13 cellular contexts compared by ENCODE assay signal in genomic region chrX:120672389-120672788, GRCh38. TPM values are rescaled to one million over a fixed set of nuclear protein-coding genes. Genes with fewer than 3 reads are reported as not detected.
DNase-seq lines count a peak whose midpoint lies in the region; ATAC-seq and TF ChIP-seq lines count a peak whose summit lies in the region.
"Had no signal": no experiment of that assay in that cellular context is flagged by ENCODE, and none has a peak within 500 bp of the region (broad histone marks: within the 10 kb centered on the region; RNA-seq: fewer than 3 reads in every experiment).

No MANE protein-coding gene starts in this region.

- H3K27me3 Mint-ChIP-seq in Calu3 (ENCODE audit: unreplicated experiment) = no peaks in the 10 kb centered on the region

- CTCF ChIA-PET in Calu3 (lab: Charles Lee) (interaction anchor here (0.6 kb wide), 1 partner anchor 180 kb away, joined by 3 read pairs; no protein-coding TSS in a partner anchor), SK-N-SH (lab: Yijun Ruan, JAX) (interaction anchor here (0.6 kb wide), 1 partner anchor 9 kb away, joined by 3 read pairs; no protein-coding TSS in a partner anchor)

- peak; percentile 50 for DNase-seq in Calu3
- DNase-seq in SK-N-SH = no peak
- peak; percentile 74 for DNase-seq in fibroblast of villous mesenchyme (ENCODE audit: low read depth)
- DNase-seq in psoas muscle = peak; percentile 44 to 69
- DNase-seq in activated CD4-positive, alpha-beta T cell treated with anti-CD3 and anti-CD28 coated beads for 48 hours = no peak
- DNase-seq in dedifferentiated amniotic fluid mesenchymal stem cell (ENCODE audit: extremely low spot score) = no peak
- DNase-seq: hippocampal formation, NCI-H1930, transverse colon had no signal

- TF ChIP-seq EP300 in SK-N-SH (IDR thresholded peaks at IDR 0.05; ENCODE audit: borderline replicate concordance in 1 of 2, low read depth in 1 of 2, low read length in 1 of 2) = no peak

- peaks cover 25% of the 10 kb centered on the region for H3K4me1 Mint-ChIP-seq in Calu3 (ENCODE audit: low read depth, unreplicated experiment)

- H3K4me3 ChIP-seq in SK-N-SH (ENCODE audit: low read depth in 2 of 2, low read length in 1 of 2) (no peak overlapping the region), fibroblast of villous mesenchyme (ENCODE audit: low read depth, low read length) (no peak overlapping the region), psoas muscle (no peak overlapping the region)
- H3K4me3 ChIP-seq: skin epidermis, transverse colon had no signal

- no peaks in the 10 kb centered on the region for H3K9me3 Mint-ChIP-seq in Calu3 (ENCODE audit: low read depth, unreplicated experiment)

- no peak for TF ChIP-seq CTCF in Calu3 (IDR thresholded peaks at IDR 0.05; ENCODE audit: unreplicated experiment)
- no peak for TF ChIP-seq CTCF in SK-N-SH (IDR thresholded peaks at IDR 0.05)
- no peak for TF ChIP-seq CTCF in fibroblast of villous mesenchyme (IDR thresholded peaks at IDR 0.05; ENCODE audit: insufficient read depth, low read depth, low read length)
- no peak for TF ChIP-seq CTCF in psoas muscle (IDR thresholded peaks at IDR 0.05)

- H3K27ac Mint-ChIP-seq in Calu3 (ENCODE audit: unreplicated experiment) = peak overlapping the region; percentile 79
- H3K27ac Mint-ChIP-seq: activated T-helper 1 cell treated with anti-CD3 and anti-CD28 coated beads, Interleukin-12 subunit alpha, Interleukin-12 subunit beta, Interleukin-2, Interleukin-4 antibody, amounts not matched to agents 30 ng/mL and 10 ng/mL and 1 ng/mL, durations not matched to agents 14 hours and 24 hours and 36 hours had no signal

- H3K36me3 ChIP-seq in SK-N-SH (replicated peaks in 1 of 2; ENCODE audit: control insufficient read depth in 1 of 2, insufficient read depth in 2 of 2, low read length in 1 of 2) = no peaks in the 10 kb centered on the region
- no peaks in the 10 kb centered on the region for H3K36me3 ChIP-seq in psoas muscle (ENCODE audit: insufficient read depth in 1 of 2, low read depth in 1 of 2)
- H3K36me3 ChIP-seq: transverse colon had no signal

- TF ChIP-seq RAD21 in SK-N-SH (IDR thresholded peaks at IDR 0.05; ENCODE audit: low read length) = no peak

- H3K9me3 ChIP-seq in SK-N-SH (no peaks in the 10 kb centered on the region), psoas muscle (no peaks in the 10 kb centered on the region)
- H3K9me3 ChIP-seq: transverse colon had no signal

- H3K4me2 ChIP-seq in SK-N-SH = no peak overlapping the region

- POLR2A ChIA-PET in SK-N-SH (lab: Yijun Ruan, JAX) = no interaction called here

- H3K27me3 ChIP-seq in SK-N-SH (ENCODE audit: insufficient read depth) (no peaks in the 10 kb centered on the region), psoas muscle (ENCODE audit: insufficient read depth in 3 of 3, low read length in 2 of 3) (no peaks in the 10 kb centered on the region)
- H3K27me3 ChIP-seq: transverse colon had no signal

- H3F3A ChIP-seq in SK-N-SH (replicated peaks; ENCODE audit: insufficient read depth) = peaks cover 3% of the 10 kb centered on the region

- H4K20me1 ChIP-seq in SK-N-SH (ENCODE audit: insufficient read depth) = no peaks in the 10 kb centered on the region

- 9% methylated on average over 3 of the region's 3 CpGs for WGBS in SK-N-SH (ENCODE audit: low lambda C conversion rate)
- 17 to 39% (median 27%) methylated on average over 3 of the region's 3 CpGs for WGBS in psoas muscle, 3 donors

- H3K27ac ChIP-seq in SK-N-SH (ENCODE audit: low read depth in 2 of 2, low read length in 1 of 2) (peak overlapping the region in 1 of 2 experiments; percentile 79; a peak in 2 of 4 replicates), psoas muscle (no peak overlapping the region)
- H3K27ac ChIP-seq: transverse colon had no signal

- no peaks in the 10 kb centered on the region for H3K9me2 ChIP-seq in SK-N-SH

- H3K4me1 ChIP-seq in SK-N-SH (ENCODE audit: control insufficient read depth in 1 of 2, insufficient read depth in 2 of 2, low read depth in 1 of 2, low read length in 1 of 2) (no peaks in the 10 kb centered on the region), psoas muscle (no peaks in the 10 kb centered on the region)
- H3K4me1 ChIP-seq: transverse colon had no signal

- no peaks in the 10 kb centered on the region for H3K79me2 ChIP-seq in SK-N-SH (ENCODE audit: insufficient read depth)

- no peak overlapping the region for H3K4me3 Mint-ChIP-seq in Calu3 (ENCODE audit: low read depth, unreplicated experiment)
- H3K4me3 Mint-ChIP-seq: activated T-helper 1 cell treated with anti-CD3 and anti-CD28 coated beads, Interleukin-12 subunit alpha, Interleukin-12 subunit beta, Interleukin-2, Interleukin-4 antibody, amounts not matched to agents 30 ng/mL and 10 ng/mL and 1 ng/mL, durations not matched to agents 14 hours and 24 hours and 36 hours had no signal

- H3K9ac ChIP-seq in SK-N-SH = peak overlapping the region; percentile 47; the same call in 1 of the 2 replicates

- intact Hi-C loops in Calu3 (cut with micrococcal nuclease; ENCODE audit: unreplicated experiment) = loop anchor here (5.0 kb wide), 1 partner anchor 100 kb away; no protein-coding TSS in a partner anchor
- intact Hi-C loops in psoas muscle (cut with DNase I) = no loop called here

- peak overlapping the region; percentile 14; the same call in 1 of the 2 replicates for H2AFZ ChIP-seq in SK-N-SH (ENCODE audit: low read depth)

- ATAC-seq in psoas muscle (peak; percentile 46 to 93 (median 74)), GM19328 (IDR thresholded peaks at IDR 0.05; ENCODE audit: unreplicated experiment) (no peak), GM18867 (IDR thresholded peaks at IDR 0.05; ENCODE audit: unreplicated experiment) (no peak)

- H3K36me3 Mint-ChIP-seq in Calu3 (ENCODE audit: insufficient read depth, unreplicated experiment) = peaks cover 7% of the 10 kb centered on the region

- no TSS peak for BruUV-seq in Calu3 (replicated peaks; lab: Mats Ljungman, UMichigan)

TF ChIP-seq in SK-N-SH, 30 proteins besides CTCF, POLR2A, EP300 and RAD21 (continues in another document):
- no peak for TF ChIP-seq RCOR1 (IDR thresholded peaks at IDR 0.05; ENCODE audit: low read length)
- no peak for TF ChIP-seq FOXM1 (IDR thresholded peaks at IDR 0.05; ENCODE audit: low read depth)
- no peak for TF ChIP-seq TAF1 (IDR thresholded peaks at IDR 0.05; ENCODE audit: borderline replicate concordance, low read depth, low read length)
- peak; percentile 34; the same call in 1 of the 2 replicates for TF ChIP-seq NFIC (IDR thresholded peaks at IDR 0.05; ENCODE audit: borderline replicate concordance)
- TF ChIP-seq NRF1 (IDR thresholded peaks at IDR 0.05; ENCODE audit: low read depth, low read length) = no peak
- TF ChIP-seq JUND (IDR thresholded peaks at IDR 0.05) = no peak
- TF ChIP-seq POLR2AphosphoS5 (IDR thresholded peaks at IDR 0.05; ENCODE audit: low read depth, low read length) = no peak
- no peak for TF ChIP-seq SIN3A (IDR thresholded peaks at IDR 0.05; ENCODE audit: borderline replicate concordance, low read depth, low read length)
- TF ChIP-seq RXRA (IDR thresholded peaks at IDR 0.05; ENCODE audit: borderline replicate concordance, low read depth) = peak; percentile 91
- no peak for TF ChIP-seq GATA2 (CRISPR knock-in tag; IDR thresholded peaks at IDR 0.05)
- no peak for TF ChIP-seq REST (IDR thresholded peaks at IDR 0.05; ENCODE audit: low read depth, low read length)
- no peak for TF ChIP-seq GABPA (IDR thresholded peaks at IDR 0.05; ENCODE audit: low read depth)
- TF ChIP-seq SMC3 (IDR thresholded peaks at IDR 0.05; ENCODE audit: low read depth, low read length) = no peak
- no peak for TF ChIP-seq MXI1 (IDR thresholded peaks at IDR 0.05; ENCODE audit: low read depth, low read length)
- no peak for TF ChIP-seq RFX5 (IDR thresholded peaks at IDR 0.05; ENCODE audit: low read length)
- TF ChIP-seq EZH2phosphoT487 (IDR thresholded peaks at IDR 0.05; ENCODE audit: borderline replicate concordance, low read depth) = no peak
- no peak for TF ChIP-seq USF2 (IDR thresholded peaks at IDR 0.05; ENCODE audit: borderline replicate concordance, low read depth, low read length)
- no peak for TF ChIP-seq MEF2A (IDR thresholded peaks at IDR 0.05; ENCODE audit: borderline replicate concordance, low read depth)

RNA-seq across cellular contexts. Expression of gene C1GALT1C1, which starts 42.5 kb away (rescaled TPM):
- total RNA-seq in Calu3 (2022) (25.0 and 26.8 TPM in 2 replicates), fibroblast of villous mesenchyme (35.4 and 84.2 TPM in 2 replicates), psoas muscle (1 to 10 TPM; 5.0 to 6.3 (median 5.7) TPM)
- polyA plus RNA-seq in SK-N-SH (2012; rRNA removed) (26.9 and 30.9 TPM in 2 replicates), psoas muscle (10 to 100 TPM in 2 of 3 donors, 1 to 10 TPM in 1; 7.3 to 16.0 (median 13.3) TPM)
- polyA plus RNA-seq in SK-N-SH (2012; cell fraction: cytosol; rRNA removed) = 38.4 and 49.7 TPM in 2 replicates
- polyA plus RNA-seq in SK-N-SH (2012; cell fraction: nucleus; rRNA removed) = 13.7 and 26.6 TPM in 2 replicates

Comparison
In these comparisons a context has a peak if more than half of its experiments do, and no peak if none do; other contexts are left out.
1. DNase-seq: peak in Calu3 (single experiment), fibroblast of villous mesenchyme (single experiment) and psoas muscle (2 of 2); none in SK-N-SH (single experiment), activated CD4-positive, alpha-beta T cell treated with anti-CD3 and anti-CD28 coated beads for 48 hours (single experiment) and dedifferentiated amniotic fluid mesenchymal stem cell (single experiment).
2. ATAC-seq: peak in psoas muscle (4 of 4); none in GM19328 (single experiment) and GM18867 (single experiment).